In the genomic region with DNA sequence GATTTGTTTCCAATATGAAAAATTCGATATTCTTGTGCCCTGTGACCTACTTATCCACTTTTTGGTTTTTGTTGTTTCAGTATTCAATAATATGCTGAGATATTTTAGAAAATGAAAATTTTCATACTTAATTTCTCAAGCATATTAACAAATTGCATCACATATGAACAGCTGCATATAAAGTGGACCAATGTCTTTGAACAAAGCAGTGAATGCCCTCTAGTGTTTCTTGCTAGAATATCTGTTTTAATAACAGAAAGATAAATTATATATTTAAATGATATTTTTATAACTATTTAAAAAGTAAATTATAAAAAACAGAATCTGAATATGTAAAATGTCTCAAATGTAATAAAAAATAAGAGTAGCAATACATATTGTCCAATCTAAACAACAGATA, we compare ENCODE assay signal across 14 cellular contexts. TPM values are rescaled to one million over a fixed set of nuclear protein-coding genes. Genes with fewer than 3 reads are reported as not detected.
DNase-seq lines count a peak whose midpoint lies in the region; ATAC-seq and TF ChIP-seq lines count a peak whose summit lies in the region.
"Had no signal": no experiment of that assay in that cellular context is flagged by ENCODE, and none has a peak within 500 bp of the region (broad histone marks: within the 10 kb centered on the region; RNA-seq: fewer than 3 reads in every experiment).

No MANE protein-coding gene starts in this region.

- H3K4me2 ChIP-seq in HCT116 (ENCODE audit: low read length) = no peak overlapping the region

- H3K27ac ChIP-seq in HCT116 (ENCODE audit: low read depth, low read length) (no peak overlapping the region), foreskin keratinocyte (no peak overlapping the region), spleen (no peak overlapping the region), ovary (no peak overlapping the region)
- H3K27ac ChIP-seq: left lung, prostate gland, SJSA1, uterus had no signal

- H3K36me3 ChIP-seq in HCT116 (ENCODE audit: control insufficient read depth in 1 of 2, insufficient read depth in 2 of 2, low read length in 2 of 2) = no peaks in the 10 kb centered on the region
- no peaks in the 10 kb centered on the region for H3K36me3 ChIP-seq in spleen
- no peaks in the 10 kb centered on the region for H3K36me3 ChIP-seq in ovary
- H3K36me3 ChIP-seq: left lung, prostate gland, SJSA1, uterus had no signal

- ATAC-seq in HCT116 = no peak
- ATAC-seq in foreskin keratinocyte = no peak
- ATAC-seq: left lung had no signal

- intact Hi-C loops in HCT116 (cut with micrococcal nuclease) (loop anchor here (10.0 kb wide), 1 partner anchor 624 kb away; no protein-coding TSS in a partner anchor), spleen (cut with DNase I; ENCODE audit: low total_unique reads) (no loop called here), ovary (cut with DNase I) (no loop called here)

- H3K9me3 ChIP-seq in HCT116 (ENCODE audit: control insufficient read depth in 1 of 2, insufficient read depth in 1 of 2, low read depth in 1 of 2, low read length in 2 of 2) (no peaks in the 10 kb centered on the region), spleen (no peaks in the 10 kb centered on the region), ovary (no peaks in the 10 kb centered on the region)
- H3K9me3 ChIP-seq: left lung, prostate gland, SJSA1, uterus had no signal

- H4K20me1 ChIP-seq in HCT116 (ENCODE audit: insufficient read depth) = no peaks in the 10 kb centered on the region

- H2AFZ ChIP-seq in HCT116 (ENCODE audit: low read depth, low read length, poor library complexity, severe bottlenecking) = no peak overlapping the region

- no TSS peak for BruUV-seq in HCT116 (replicated peaks; lab: Mats Ljungman, UMichigan)

- no peak overlapping the region for H3K9ac ChIP-seq in HCT116 (ENCODE audit: low read length)

- CTCF ChIA-PET in HCT116 (lab: Charles Lee) = interaction anchor here (1.3 to 2.9 kb wide), 3 partner anchors 14 to 450 kb away, joined by 4 to 40 read pairs (median 7); no protein-coding TSS in a partner anchor

- RAD21 ChIA-PET in HCT116 (lab: Charles Lee; ENCODE audit: low non-redundant PET in 1 of 2, low total read pairs in 2 of 2, uncharacterized antibody in 2 of 2, unreplicated experiment in 2 of 2) = no interaction called here

- TF ChIP-seq POLR2A in HCT116 (IDR thresholded peaks at IDR 0.05; ENCODE audit: borderline replicate concordance, extremely low read depth, insufficient read depth, insufficient read length) = no peak
- TF ChIP-seq POLR2A in spleen (IDR thresholded peaks at IDR 0.05) = no peak
- TF ChIP-seq POLR2A in ovary (IDR thresholded peaks at IDR 0.05) = no peak

- H3K4me3 ChIP-seq in AG09309 (ENCODE audit: control insufficient read depth, low read depth, low read length) = no peak overlapping the region
- H3K4me3 ChIP-seq in HCT116 (replicated peaks in 1 of 2; ENCODE audit: low read depth in 1 of 2, low read length in 2 of 2) = no peak overlapping the region
- no peak overlapping the region for H3K4me3 ChIP-seq in spleen
- no peak overlapping the region for H3K4me3 ChIP-seq in ovary
- H3K4me3 ChIP-seq: left lung, prostate gland, SJSA1, uterus had no signal

- no peak for TF ChIP-seq EP300 in ovary (IDR thresholded peaks at IDR 0.05)

- no peaks in the 10 kb centered on the region for H3K9me2 ChIP-seq in HCT116 (ENCODE audit: insufficient read depth)

- WGBS in spleen, 5 donors = 72 to 92% (median 78%) methylated on average over 1 of the region's 1 CpG
- 51 to 74% (median 53%) methylated on average over 1 of the region's 1 CpG for WGBS in ovary, 3 donors

- H3K4me1 ChIP-seq in HCT116 (ENCODE audit: control insufficient read depth in 1 of 2, insufficient read depth in 2 of 2, low read length in 2 of 2) = peaks cover 6 to 7% of the 10 kb centered on the region in 2 experiments; a peak in 3 of 4 replicates
- H3K4me1 ChIP-seq in foreskin keratinocyte = no peaks in the 10 kb centered on the region
- H3K4me1 ChIP-seq in spleen = no peaks in the 10 kb centered on the region
- no peaks in the 10 kb centered on the region for H3K4me1 ChIP-seq in ovary (ENCODE audit: insufficient read depth)
- H3K4me1 ChIP-seq: left lung, prostate gland, SJSA1, uterus had no signal

- TF ChIP-seq CTCF in AG09309 (IDR thresholded peaks at IDR 0.05; ENCODE audit: control insufficient read depth, insufficient read depth, low read depth, low read length, missing control alignments) (peak; percentile 31), HCT116 (IDR thresholded peaks at IDR 0.05 in 2 of 3, conservative IDR thresholded peaks at IDR 0.05 in 1 of 3; ENCODE audit: borderline replicate concordance in 1 of 3, insufficient read depth in 1 of 3, low read depth in 2 of 3, low read length in 2 of 3) (peak in 2 of 3 experiments; percentile 28 to 40; a peak in 2 of 6 replicates), foreskin keratinocyte (conservative IDR thresholded peaks at IDR 0.05) (peak; percentile 51), spleen (IDR thresholded peaks at IDR 0.05 in 8 of 11, conservative IDR thresholded peaks at IDR 0.05 in 3 of 11) (no peak), ovary (IDR thresholded peaks at IDR 0.05) (no peak)

- no peaks in the 10 kb centered on the region for H3K27me3 ChIP-seq in HCT116 (ENCODE audit: insufficient read depth, low read length)
- H3K27me3 ChIP-seq in foreskin keratinocyte = peaks cover 10% of the 10 kb centered on the region
- peaks cover 0 to 13% (median 6%) of the 10 kb centered on the region in 7 donors for H3K27me3 ChIP-seq in spleen (replicated peaks in 1 of 7)
- H3K27me3 ChIP-seq in ovary = no peaks in the 10 kb centered on the region
- H3K27me3 ChIP-seq: uterus had no signal

- H3K79me2 ChIP-seq in HCT116 (ENCODE audit: insufficient read depth, low read length) = no peaks in the 10 kb centered on the region

- peak; percentile 46 for TF ChIP-seq RAD21 in HCT116 (IDR thresholded peaks at IDR 0.05; ENCODE audit: low read depth)

- POLR2A ChIA-PET in HCT116 (lab: Charles Lee) = no interaction called here

- DNase-seq in AG09309 (ENCODE audit: low read depth) = no peak
- DNase-seq in HCT116 (ENCODE audit: low read depth, low spot score) = no peak
- DNase-seq in SW480 (ENCODE audit: low spot score) = peak; percentile 15
- DNase-seq in foreskin keratinocyte = no peak
- DNase-seq in spleen = no peak
- no peak for DNase-seq in activated naive CD4-positive, alpha-beta T cell treated with anti-CD3 and anti-CD28 coated beads, Interleukin-2, amount 50 U/mL, for 16 hours
- DNase-seq in ovary = no peak
- DNase-seq in pons (ENCODE audit: low spot score) = no peak
- DNase-seq: erythroblast, left lung, NCI-H2081, uterus had no signal

TF ChIP-seq in HCT116, 20 proteins besides CTCF, POLR2A, EP300 and RAD21:
- TF ChIP-seq SIN3A (IDR thresholded peaks at IDR 0.05; ENCODE audit: low read depth) = no peak
- no peak for TF ChIP-seq EGR1 (IDR thresholded peaks at IDR 0.05; ENCODE audit: low read depth)
- 0 out of 2 replicates have a peak, but pooled peaks have one; percentile 41 for TF ChIP-seq CEBPB (IDR thresholded peaks at IDR 0.05; ENCODE audit: low read depth)
- no peak for TF ChIP-seq SRF (IDR thresholded peaks at IDR 0.05; ENCODE audit: low read depth)
- no peak for TF ChIP-seq TCF7L2 (IDR thresholded peaks at IDR 0.05; ENCODE audit: borderline replicate concordance, extremely low read depth, insufficient read depth, insufficient read length)
- TF ChIP-seq ELF1 (IDR thresholded peaks at IDR 0.05; ENCODE audit: borderline replicate concordance, low read depth) = no peak
- no peak for TF ChIP-seq CBX3 (IDR thresholded peaks at IDR 0.05; ENCODE audit: low read depth)

RNA-seq across cellular contexts. Expression of a gene that starts 31.7 kb away (rescaled TPM):
- total RNA-seq in HCT116 (2021; ENCODE audit: unreplicated experiment) = 12.0 TPM
- 2.4 and 3.5 TPM in 2 replicates for polyA plus RNA-seq in HCT116 (2012)
- total RNA-seq in foreskin keratinocyte = 3.1 and 3.8 TPM in 2 replicates
- 0.71 and 0.81 TPM in 2 replicates for polyA plus RNA-seq in foreskin keratinocyte
- total RNA-seq in spleen = 1 to 10 TPM; 3.0 to 9.1 (median 4.8) TPM
- polyA plus RNA-seq in spleen = 1 to 10 TPM in 2 of 3 donors, under 1 TPM in 1; 0.85 to 2.2 (median 1.8) TPM
- 10 to 100 TPM in 6 of 7 donors, 1 to 10 TPM in 1; 8.8 to 23.2 (median 13.3) TPM for total RNA-seq in ovary
- 1 to 10 TPM; 5.5 to 9.1 TPM for polyA plus RNA-seq in ovary

Comparison
In these comparisons a context has a peak if more than half of its experiments do, and no peak if none do; other contexts are left out.
1. CTCF ChIP-seq: peak in AG09309 (single experiment), HCT116 (2 of 3) and foreskin keratinocyte (single experiment); none in spleen (0 of 11) and ovary (0 of 3).